ENCODE assay signal across 1 cellular context in genomic region chr12:53939141-53940108, GRCh38.
TF ChIP-seq lines count a peak whose summit lies in the region.

No MANE protein-coding gene starts in this region.

TF ChIP-seq in HepG2, 621 proteins besides CTCF, POLR2A, EP300 and RAD21:
- TF ChIP-seq ZNF343 (CRISPR knock-in tag; IDR thresholded peaks at IDR 0.05) = no peak
- TF ChIP-seq CEBPG (CRISPR knock-in tag; IDR thresholded peaks at IDR 0.05) = peak; percentile 63
- peak; percentile 42; the same call in 1 of the 2 replicates for TF ChIP-seq UBTF (CRISPR knock-in tag; IDR thresholded peaks at IDR 0.05)
- no peak for TF ChIP-seq SRY (CRISPR knock-in tag; IDR thresholded peaks at IDR 0.05)
- peak; percentile 88 for TF ChIP-seq CEBPB (IDR thresholded peaks at IDR 0.05; ENCODE audit: borderline replicate concordance, low read depth, low read length)
- TF ChIP-seq ZNF687 (CRISPR knock-in tag; IDR thresholded peaks at IDR 0.05) = peak; percentile 25; the same call in 1 of the 2 replicates
